Comparison of ENCODE assay signal across 8 cellular contexts in genomic region chr19:38402967-38403674, GRCh38. TPM values are rescaled to one million over a fixed set of nuclear protein-coding genes. Genes with fewer than 3 reads are reported as not detected.
DNase-seq lines count a peak whose midpoint lies in the region; ATAC-seq and TF ChIP-seq lines count a peak whose summit lies in the region.

FAM98C (plus strand) TSS chr19:38403093; CDS start chr19:38403154, 61 bp downstream.

- peak; percentile 100 for TF ChIP-seq CTCF in HFFc6 (IDR thresholded peaks at IDR 0.05)
- TF ChIP-seq CTCF in omental fat pad (IDR thresholded peaks at IDR 0.05): peak in 2 of 3 donors; percentile 96 to 98
- peak; percentile 99 to 100 (median 99) for TF ChIP-seq CTCF in testis (IDR thresholded peaks at IDR 0.05)

- H3K4me1 Mint-ChIP-seq in HFFc6 (ENCODE audit: low read depth): peaks cover 22% of the 10 kb centered on the region
- peaks cover 28% of the 10 kb centered on the region for H3K4me1 Mint-ChIP-seq in activated naive CD4-positive, alpha-beta T cell treated with anti-CD3 and anti-CD28 coated beads, Interleukin-2, amount 10 ng/mL, durations not matched to agents 7 days and 5 days

- H3K9me3 Mint-ChIP-seq in HFFc6: no peaks in the 10 kb centered on the region
- H3K9me3 Mint-ChIP-seq in activated naive CD4-positive, alpha-beta T cell treated with anti-CD3 and anti-CD28 coated beads, Interleukin-2, amount 10 ng/mL, durations not matched to agents 7 days and 5 days: no peaks in the 10 kb centered on the region

- TF ChIP-seq POLR2A in testis (IDR thresholded peaks at IDR 0.05): no peak

- no peaks in the 10 kb centered on the region for H3K36me3 ChIP-seq in testis (ENCODE audit: low read depth, missing control alignments)

- CTCF ChIA-PET in activated naive CD4-positive, alpha-beta T cell treated with anti-CD3 and anti-CD28 coated beads, Interleukin-2, amount 10 ng/mL, durations not matched to agents 7 days and 5 days (lab: Charles Lee): interaction anchor here (0.6 to 3.3 kb wide), 38 partner anchors 8 to 549 kb away, joined by 3 to 42 read pairs (median 4); partner anchors contain the start of genes ACTN4, EIF3K, GGN and MAP4K1

- H3K36me3 Mint-ChIP-seq in HFFc6 (ENCODE audit: low read depth): no peaks in the 10 kb centered on the region
- peaks cover 15% of the 10 kb centered on the region for H3K36me3 Mint-ChIP-seq in activated naive CD4-positive, alpha-beta T cell treated with anti-CD3 and anti-CD28 coated beads, Interleukin-2, amount 10 ng/mL, durations not matched to agents 7 days and 5 days

- intact Hi-C loops in testis (cut with DNase I; ENCODE audit: low total_unique reads): loop anchor here (10.0 kb wide), 1 partner anchor 212 kb away; the partner anchor contains the start of genes EIF3K and MAP4K1

- peak within 1 kb of the TSS; percentile 93 for H3K4me3 Mint-ChIP-seq in HFFc6
- peak within 1 kb of the TSS; percentile 92 for H3K4me3 Mint-ChIP-seq in activated naive CD4-positive, alpha-beta T cell treated with anti-CD3 and anti-CD28 coated beads, Interleukin-2, amount 10 ng/mL, durations not matched to agents 7 days and 5 days

- no peaks in the 10 kb centered on the region for H3K27me3 ChIP-seq in testis

- H3K9me3 ChIP-seq in testis: no peaks in the 10 kb centered on the region

- H3K27ac Mint-ChIP-seq in HFFc6: peak within 1 kb of the TSS; percentile 78
- peak within 1 kb of the TSS; percentile 94 for H3K27ac Mint-ChIP-seq in activated naive CD4-positive, alpha-beta T cell treated with anti-CD3 and anti-CD28 coated beads, Interleukin-2, amount 10 ng/mL, durations not matched to agents 7 days and 5 days

- ATAC-seq in omental fat pad (ENCODE audit: low FRiP score): peak; percentile 99

- WGBS in testis, 2 donors: 0 to 2% methylated on average over 2 to 70 of the region's 82 CpGs

- peaks cover 2% of the 10 kb centered on the region for H3K27me3 Mint-ChIP-seq in HFFc6 (ENCODE audit: insufficient read depth)
- peaks cover 19% of the 10 kb centered on the region for H3K27me3 Mint-ChIP-seq in activated naive CD4-positive, alpha-beta T cell treated with anti-CD3 and anti-CD28 coated beads, Interleukin-2, amount 10 ng/mL, durations not matched to agents 7 days and 5 days

- H3K4me3 ChIP-seq in GM08714 (ENCODE audit: low read length) (peak within 1 kb of the TSS; percentile 69), testis (peak within 1 kb of the TSS; percentile 66 to 77)

- peak within 1 kb of the TSS; percentile 42 to 72 for H3K27ac ChIP-seq in testis

- H3K4me1 ChIP-seq in testis: no peaks in the 10 kb centered on the region

- DNase-seq in HFFc6 (peak; percentile 93), NAMALWA (ENCODE audit: low spot score) (peak; percentile 98), SK-N-DZ (ENCODE audit: low spot score) (peak; percentile 95), globus pallidus (ENCODE audit: low spot score) (peak; percentile 96), omental fat pad (ENCODE audit: low spot score) (peak; percentile 93), testis (peak; percentile 97)
- DNase-seq in activated naive CD4-positive, alpha-beta T cell treated with anti-CD3 and anti-CD28 coated beads, Interleukin-2, amount 10 ng/mL, durations not matched to agents 7 days and 5 days: peak; percentile 97

RNA-seq across cellular contexts. Expression of gene FAM98C, which starts in this region (rescaled TPM):
- total RNA-seq in HFFc6 (2021; fragmentation: NEBNext Ultra II Directional; extraction: Animal tissue kit (Norgen Biotek cat#: 25700)): 10 to 100 TPM; 12.5 to 16.9 (median 15.6) TPM
- 7.1 and 13.8 TPM in 2 replicates for polyA plus RNA-seq in SK-N-DZ (2014; cell fraction: cytosol; rRNA removed)
- polyA plus RNA-seq in SK-N-DZ (2014; cell fraction: nucleus; rRNA removed): 27.4 and 41.2 TPM in 2 replicates
- total RNA-seq in omental fat pad (10 to 100 TPM in 3 of 4 donors, 1 to 10 TPM in 1; 7.4 to 22.7 (median 10.6) TPM), testis (10 to 100 TPM; 13.0 to 14.1 TPM)
- 17.7 TPM for polyA plus RNA-seq in testis (ENCODE audit: insufficient read depth, low read depth, low replicate concordance)

Comparison
In these comparisons a context has a peak if more than half of its experiments do, and no peak if none do; other contexts are left out.
1. Peak in every context shown above with its lines: DNase-seq, ATAC-seq, H3K4me3 ChIP-seq and H3K27ac ChIP-seq.